16 cellular contexts compared by ENCODE assay signal in genomic region chr6:38753707-38754106, GRCh38. TPM values are rescaled to one million over a fixed set of nuclear protein-coding genes. Genes with fewer than 3 reads are reported as not detected.
DNase-seq lines count a peak whose midpoint lies in the region; TF ChIP-seq lines count a peak whose summit lies in the region.
"Had no signal": no experiment of that assay in that cellular context is flagged by ENCODE, and none has a peak within 500 bp of the region (broad histone marks: within the 10 kb centered on the region; RNA-seq: fewer than 3 reads in every experiment).

No MANE protein-coding gene starts in this region.

- no peaks in the 10 kb centered on the region for H3K9me3 ChIP-seq in HEK293 (ENCODE audit: control insufficient read depth, insufficient read depth, low read depth, low read length)
- no peaks in the 10 kb centered on the region for H3K9me3 ChIP-seq in PC-9 (ENCODE audit: insufficient read depth, low read depth)
- no peaks in the 10 kb centered on the region for H3K9me3 ChIP-seq in MM.1S (replicated peaks; ENCODE audit: insufficient read depth, low read length)
- H3K9me3 ChIP-seq: A549, Caco-2, HAP-1 had no signal

- H3K27me3 ChIP-seq in PC-9 (ENCODE audit: insufficient read depth, low read depth) (no peaks in the 10 kb centered on the region), MM.1S (replicated peaks; ENCODE audit: insufficient read depth, low read length) (no peaks in the 10 kb centered on the region)

- H3K9me2 ChIP-seq in PC-9 (ENCODE audit: insufficient read depth) (0 out of 2 replicates have a peak, but pooled peaks cover 5% of the 10 kb centered on the region), MM.1S (replicated peaks; ENCODE audit: insufficient read depth, low read length) (no peaks in the 10 kb centered on the region)

- H3K4me3 ChIP-seq in HEK293 (ENCODE audit: low read depth, low read length) (no peak overlapping the region), PC-9 (no peak overlapping the region), MM.1S (ENCODE audit: low read length) (no peak overlapping the region)
- H3K4me3 ChIP-seq: A549, HAP-1 had no signal

- H3K79me2 ChIP-seq in PC-9 (ENCODE audit: low read depth) = no peaks in the 10 kb centered on the region
- H3K79me2 ChIP-seq in MM.1S (ENCODE audit: low read length) = no peaks in the 10 kb centered on the region

- TF ChIP-seq CTCF in HEK293 (tag by site-specific recombination; IDR thresholded peaks at IDR 0.05) (no peak), PC-9 (conservative IDR thresholded peaks at IDR 0.05) (no peak), MM.1S (IDR thresholded peaks at IDR 0.05; ENCODE audit: low read length) (no peak)

- H3K4me2 ChIP-seq in PC-9 = peak overlapping the region; percentile 84; the same call in 1 of the 2 replicates
- no peak overlapping the region for H3K4me2 ChIP-seq in MM.1S (ENCODE audit: low read depth, low read length)
- H3K4me2 ChIP-seq: A549 had no signal

- H2AFZ ChIP-seq in PC-9 (no peak overlapping the region), MM.1S (ENCODE audit: low read length) (no peak overlapping the region)

- CTCF ChIA-PET in HEK293 (lab: Yijun Ruan, JAX) (interaction anchor here (0.7 to 1.2 kb wide), 4 partner anchors 14 to 140 kb away, joined by 3 to 7 read pairs (median 4); no protein-coding TSS in a partner anchor), PC-9 (lab: Charles Lee) (no interaction called here)

- DNase-seq in Ammon's horn (ENCODE audit: low spot score) (peak; percentile 7), PC-9 (no peak), putamen (ENCODE audit: low spot score) (peak; percentile 46), MM.1S (no peak), HuH-7 (ENCODE audit: low spot score) (no peak), ecto neural progenitor cell (ENCODE audit: low spot score) (no peak)
- DNase-seq: Caco-2; CD8-positive, alpha-beta T cell; DND-41; GDM1; HFFc6 had no signal

- peaks cover 30% of the 10 kb centered on the region for H3F3A ChIP-seq in PC-9 (ENCODE audit: insufficient read depth, low read depth)
- no peaks in the 10 kb centered on the region for H3F3A ChIP-seq in MM.1S (ENCODE audit: insufficient read depth, low read length)

- no peaks in the 10 kb centered on the region for H4K20me1 ChIP-seq in PC-9 (ENCODE audit: insufficient read depth)
- H4K20me1 ChIP-seq in MM.1S (ENCODE audit: insufficient read depth, low read length) = no peaks in the 10 kb centered on the region

- intact Hi-C loops in PC-9 (cut with micrococcal nuclease; ENCODE audit: unreplicated experiment) = no loop called here

- H3K36me3 ChIP-seq in HEK293 (ENCODE audit: control insufficient read depth in 2 of 2, insufficient read depth in 1 of 2, low read length in 2 of 2) (no peaks in the 10 kb centered on the region), PC-9 (ENCODE audit: low read depth) (no peaks in the 10 kb centered on the region), MM.1S (replicated peaks; ENCODE audit: insufficient read depth, low read length) (no peaks in the 10 kb centered on the region)
- H3K36me3 ChIP-seq: HAP-1 had no signal

- BruUV-seq in PC-9 (replicated peaks; lab: Mats Ljungman, UMichigan) = no TSS peak

- H3K4me1 ChIP-seq in HEK293 (ENCODE audit: control insufficient read depth, insufficient read depth, low read length) (peaks cover 8% of the 10 kb centered on the region), PC-9 (replicated peaks; ENCODE audit: insufficient read depth) (peaks cover 37% of the 10 kb centered on the region), MM.1S (ENCODE audit: low read length) (no peaks in the 10 kb centered on the region)
- H3K4me1 ChIP-seq: A549, Caco-2, HAP-1 had no signal

- POLR2A ChIA-PET in HEK293 (lab: Yijun Ruan, JAX) (no interaction called here), PC-9 (lab: Charles Lee; ENCODE audit: unreplicated experiment) (no interaction called here)

- H3K27ac ChIP-seq in HEK293 (ENCODE audit: extremely low read depth, low read depth, low read length) (no peak overlapping the region), PC-9 (peak overlapping the region; percentile 100), MM.1S (ENCODE audit: low read length) (no peak overlapping the region)
- H3K27ac ChIP-seq: A549 had no signal

- no peak overlapping the region for H3K9ac ChIP-seq in MM.1S (ENCODE audit: low read length)

TF ChIP-seq in HEK293, 187 proteins besides CTCF, POLR2A, EP300 and RAD21:
- TF ChIP-seq ZNF26 (tag by site-specific recombination; IDR thresholded peaks at IDR 0.05) = no peak
- no peak for TF ChIP-seq PATZ1 (tag by site-specific recombination; IDR thresholded peaks at IDR 0.05)
- peak; percentile 72 for TF ChIP-seq EGR2 (tag by site-specific recombination; IDR thresholded peaks at IDR 0.05; ENCODE audit: low read depth)
- TF ChIP-seq ZNF561 (tag by site-specific recombination; IDR thresholded peaks at IDR 0.05; ENCODE audit: borderline replicate concordance) = no peak
- peak; percentile 80 for TF ChIP-seq ZFHX2 (tag by site-specific recombination; conservative IDR thresholded peaks at IDR 0.05)
- no peak for TF ChIP-seq ZNF362 (tag by site-specific recombination; IDR thresholded peaks at IDR 0.05)

RNA-seq across cellular contexts. Expression of gene DNAH8, which starts 38.6 kb away (rescaled TPM):
- total RNA-seq in PC-9 (2021) = not detected in 2 replicates
- total RNA-seq: Caco-2; CD8-positive, alpha-beta T cell; H1; HFFc6; HT1080 had no signal

RNA-seq across cellular contexts. Expression of gene GLO1, which starts 50.8 kb away (rescaled TPM):
- 77.1 and 118 TPM in 2 replicates for total RNA-seq in PC-9 (2021)

Comparison
In these comparisons a context has a peak if more than half of its experiments do, and no peak if none do; other contexts are left out.
1. DNase-seq: peak in Ammon's horn (single experiment) and putamen (single experiment); none in PC-9 (0 of 2), MM.1S (single experiment), HuH-7 (single experiment) and ecto neural progenitor cell (single experiment).